ENCODE assay signal across 19 cellular contexts in genomic region chr1:230858236-230858820, GRCh38. TPM values are rescaled to one million over a fixed set of nuclear protein-coding genes. Genes with fewer than 3 reads are reported as not detected.
A peak's percentile ranks its signal among the peaks of the same experiment; 100 is the strongest.
DNase-seq lines count a peak whose midpoint lies in the region; ATAC-seq and TF ChIP-seq lines count a peak whose summit lies in the region.
"Had no signal": no experiment of that assay in that cellular context is flagged by ENCODE, and none has a peak within 500 bp of the region (broad histone marks: within the 10 kb centered on the region; RNA-seq: fewer than 3 reads in every experiment).

No MANE protein-coding gene starts in this region.

- peak overlapping the region; percentile 62 for H3K27ac Mint-ChIP-seq in progenitor cell of endocrine pancreas
- H3K27ac Mint-ChIP-seq in activated T-helper 17 cell treated with anti-CD3 and anti-CD28 coated beads, Interleukin-2, amount 50 U/mL, for 72 hours: no peak overlapping the region
- H3K27ac Mint-ChIP-seq: activated CD4-positive, alpha-beta T cell treated with anti-CD3 and anti-CD28 coated beads for 36 hours; activated naive CD4-positive, alpha-beta T cell treated with anti-CD3 and anti-CD28 coated beads, Interleukin-2, amount 50 U/mL, for 24 hours; stimulated activated naive CD8-positive, alpha-beta T cell treated with anti-CD3 and anti-CD28 coated beads, Interleukin-15, Interleukin-2, amounts not matched to agents 100 ng/mL and 50 ng/mL, for 24 hours had no signal

- no peak for TF ChIP-seq CTCF in heart right ventricle (IDR thresholded peaks at IDR 0.05)
- no peak for TF ChIP-seq CTCF in progenitor cell of endocrine pancreas (IDR thresholded peaks at IDR 0.05; ENCODE audit: unreplicated experiment)

- no peaks in the 10 kb centered on the region for H3K9me3 Mint-ChIP-seq in progenitor cell of endocrine pancreas (ENCODE audit: low read depth)
- H3K9me3 Mint-ChIP-seq in activated T-helper 17 cell treated with anti-CD3 and anti-CD28 coated beads, Interleukin-2, amount 50 U/mL, for 72 hours: no peaks in the 10 kb centered on the region
- H3K9me3 Mint-ChIP-seq: activated naive CD4-positive, alpha-beta T cell treated with anti-CD3 and anti-CD28 coated beads, Interleukin-2, amount 50 U/mL, for 24 hours; stimulated activated naive CD8-positive, alpha-beta T cell treated with anti-CD3 and anti-CD28 coated beads, Interleukin-15, Interleukin-2, amounts not matched to agents 100 ng/mL and 50 ng/mL, for 24 hours had no signal

- H3K4me1 Mint-ChIP-seq in progenitor cell of endocrine pancreas (ENCODE audit: low read depth): peaks cover 33% of the 10 kb centered on the region
- peaks cover 8% of the 10 kb centered on the region for H3K4me1 Mint-ChIP-seq in activated T-helper 17 cell treated with anti-CD3 and anti-CD28 coated beads, Interleukin-2, amount 50 U/mL, for 72 hours

- H3K9ac ChIP-seq in iPS-20b (ENCODE audit: low read depth, low read length): 0 out of 2 replicates have a peak overlapping the region, but pooled peaks have one; percentile 11

- H3K4me3 ChIP-seq in heart right ventricle: no peak overlapping the region
- no peak overlapping the region for H3K4me3 ChIP-seq in iPS-20b (ENCODE audit: low read length)
- H3K4me3 ChIP-seq in aorta (ENCODE audit: low read length in 2 of 2): no peak overlapping the region
- H3K4me3 ChIP-seq: ovary had no signal

- intact Hi-C loops in heart right ventricle (cut with DNase I): no loop called here
- intact Hi-C loops in Right ventricle myocardium inferior (cut with DNase I): no loop called here
- intact Hi-C loops in aorta (cut with DNase I): no loop called here

- H3K9me3 ChIP-seq in heart right ventricle (peaks cover 0 to under 1% (median 0%) of the 10 kb centered on the region in 11 donors), iPS-20b (ENCODE audit: insufficient read depth, low read depth, low read length) (no peaks in the 10 kb centered on the region), aorta (ENCODE audit: control insufficient read depth, low read length) (no peaks in the 10 kb centered on the region)
- H3K9me3 ChIP-seq: ovary had no signal

- DNase-seq in heart right ventricle (no peak), Right ventricle myocardium inferior (ENCODE audit: missing footprints) (no peak), progenitor cell of endocrine pancreas (ENCODE audit: low spot score, unreplicated experiment) (no peak), aorta (no peak), SK-N-DZ (ENCODE audit: low spot score) (no peak)
- DNase-seq: 8988T; activated CD4-positive, alpha-beta T cell treated with anti-CD3 and anti-CD28 coated beads for 36 hours; central memory CD4-positive, alpha-beta T cell; NCI-H1694; NCI-H345; ovary; SIG-M5; stimulated activated CD4-positive, alpha-beta T cell treated with anti-CD3 and anti-CD28 coated beads, Interleukin-12 subunit alpha, Interleukin-12 subunit beta, amount 100 ng/mL, for 4 hours; T-helper 9 cell had no signal

- H3K27ac ChIP-seq in heart right ventricle (peak overlapping the region in 6 of 10 donors; percentile 26 to 89 (median 44)), iPS-20b (ENCODE audit: low read length) (no peak overlapping the region), aorta (ENCODE audit: low read depth in 1 of 2, low read length in 2 of 2) (peak overlapping the region; percentile 92 to 96)
- H3K27ac ChIP-seq: ovary had no signal

- no peaks in the 10 kb centered on the region for H3K27me3 ChIP-seq in heart right ventricle
- H3K27me3 ChIP-seq in iPS-20b (ENCODE audit: insufficient read depth, low read length): no peaks in the 10 kb centered on the region
- H3K27me3 ChIP-seq in aorta (ENCODE audit: control insufficient read depth in 1 of 2, insufficient read depth in 2 of 2, low read length in 1 of 2): no peaks in the 10 kb centered on the region
- H3K27me3 ChIP-seq: ovary had no signal

- no peak overlapping the region for H3K4me3 Mint-ChIP-seq in progenitor cell of endocrine pancreas (ENCODE audit: low read depth)
- no peak overlapping the region for H3K4me3 Mint-ChIP-seq in activated T-helper 17 cell treated with anti-CD3 and anti-CD28 coated beads, Interleukin-2, amount 50 U/mL, for 72 hours
- H3K4me3 Mint-ChIP-seq: activated CD4-positive, alpha-beta T cell treated with anti-CD3 and anti-CD28 coated beads for 36 hours; activated naive CD4-positive, alpha-beta T cell treated with anti-CD3 and anti-CD28 coated beads, Interleukin-2, amount 50 U/mL, for 24 hours; stimulated activated naive CD8-positive, alpha-beta T cell treated with anti-CD3 and anti-CD28 coated beads, Interleukin-15, Interleukin-2, amounts not matched to agents 100 ng/mL and 50 ng/mL, for 24 hours had no signal

- peaks cover 37% of the 10 kb centered on the region for H3K36me3 Mint-ChIP-seq in progenitor cell of endocrine pancreas (ENCODE audit: insufficient read depth)
- H3K36me3 Mint-ChIP-seq in activated T-helper 17 cell treated with anti-CD3 and anti-CD28 coated beads, Interleukin-2, amount 50 U/mL, for 72 hours (ENCODE audit: low read depth): no peaks in the 10 kb centered on the region

- ATAC-seq in heart right ventricle: no peak
- no peak for ATAC-seq in Right ventricle myocardium inferior
- ATAC-seq in aorta (ENCODE audit: low FRiP score): no peak
- ATAC-seq in HG02840 (IDR thresholded peaks at IDR 0.05; ENCODE audit: low FRiP score, unreplicated experiment): no peak
- ATAC-seq in activated T-helper 17 cell treated with anti-CD3 and anti-CD28 coated beads, Interleukin-2, amount 50 U/mL, for 72 hours (replicated peaks): no peak
- ATAC-seq: activated CD4-positive, alpha-beta T cell treated with anti-CD3 and anti-CD28 coated beads for 36 hours had no signal

- H3K4me1 ChIP-seq in heart right ventricle (peaks cover 10 to 99% (median 69%) of the 10 kb centered on the region in 9 donors), iPS-20b (ENCODE audit: insufficient read depth, low read length) (peaks cover 4% of the 10 kb centered on the region; the same call in 1 of the 2 replicates), aorta (ENCODE audit: control insufficient read depth in 1 of 2, insufficient read depth in 2 of 2, low read length in 2 of 2) (peaks cover 4 to 12% of the 10 kb centered on the region in 2 donors)

- no peaks in the 10 kb centered on the region for H3K27me3 Mint-ChIP-seq in progenitor cell of endocrine pancreas
- H3K27me3 Mint-ChIP-seq in activated T-helper 17 cell treated with anti-CD3 and anti-CD28 coated beads, Interleukin-2, amount 50 U/mL, for 72 hours: no peaks in the 10 kb centered on the region
- H3K27me3 Mint-ChIP-seq: activated CD4-positive, alpha-beta T cell treated with anti-CD3 and anti-CD28 coated beads for 36 hours; activated naive CD4-positive, alpha-beta T cell treated with anti-CD3 and anti-CD28 coated beads, Interleukin-2, amount 50 U/mL, for 24 hours; stimulated activated naive CD8-positive, alpha-beta T cell treated with anti-CD3 and anti-CD28 coated beads, Interleukin-15, Interleukin-2, amounts not matched to agents 100 ng/mL and 50 ng/mL, for 24 hours had no signal

- WGBS in heart right ventricle, 2 donors: 88 to 90% methylated on average over 7 of the region's 7 CpGs
- WGBS in aorta, 2 donors: 60 to 66% methylated on average over 7 of the region's 7 CpGs

- peaks cover 0 to 31% (median 0%) of the 10 kb centered on the region in 9 donors for H3K36me3 ChIP-seq in heart right ventricle
- H3K36me3 ChIP-seq in iPS-20b (ENCODE audit: insufficient read depth, low read depth, low read length): peaks cover 20% of the 10 kb centered on the region
- peaks cover 2 to 5% of the 10 kb centered on the region in 2 donors for H3K36me3 ChIP-seq in aorta (ENCODE audit: control insufficient read depth in 1 of 2, insufficient read depth in 2 of 2, low read length in 1 of 2)
- H3K36me3 ChIP-seq: ovary had no signal

RNA-seq across cellular contexts. Expression of gene C1orf198, which starts 10.0 kb away (rescaled TPM):
- total RNA-seq in heart right ventricle (10 to 100 TPM; 33.4 to 66.0 (median 46.0) TPM), Right ventricle myocardium inferior (46.0 TPM), progenitor cell of endocrine pancreas (67.8 and 70.1 TPM in 2 replicates), aorta (100 to 1,000 TPM; 117 to 172 TPM)
- polyA plus RNA-seq in heart right ventricle (10 to 100 TPM; 26.0 to 36.4 TPM), aorta (100 to 1,000 TPM in 1 of 2 donors, 10 to 100 TPM in 1; 61.2 to 110 TPM)
- 1 to 10 TPM; 4.1 to 7.9 TPM for total RNA-seq in activated T-helper 17 cell treated with anti-CD3 and anti-CD28 coated beads, Interleukin-2, amount 50 U/mL, for 72 hours
- 37.6 and 38.9 TPM in 2 replicates for polyA plus RNA-seq in SK-N-DZ (2014; cell fraction: cytosol; rRNA removed)
- polyA plus RNA-seq in SK-N-DZ (2014; cell fraction: nucleus; rRNA removed): 16.2 and 17.6 TPM in 2 replicates
